22 cellular contexts compared by ENCODE assay signal in genomic region chr9:111877420-111877819, GRCh38. TPM values are rescaled to one million over a fixed set of nuclear protein-coding genes. Genes with fewer than 3 reads are reported as not detected.
DNase-seq lines count a peak whose midpoint lies in the region; ATAC-seq, FAIRE-seq and TF ChIP-seq lines count a peak whose summit lies in the region.
"Had no signal": no experiment of that assay in that cellular context is flagged by ENCODE, and none has a peak within 500 bp of the region (broad histone marks: within the 10 kb centered on the region; RNA-seq: fewer than 3 reads in every experiment).

No MANE protein-coding gene starts in this region.

- 36 to 38% methylated on average over 2 of the region's 2 CpGs for WGBS in pancreas, 2 donors

- H3K27me3 ChIP-seq in endothelial cell of umbilical vein (ENCODE audit: control insufficient read depth in 2 of 2, insufficient read depth in 2 of 2, low read length in 2 of 2): no peaks in the 10 kb centered on the region
- H3K27me3 ChIP-seq in pancreas: no peaks in the 10 kb centered on the region
- H3K27me3 ChIP-seq in osteoblast (ENCODE audit: insufficient read depth, low read length): no peaks in the 10 kb centered on the region
- H3K27me3 ChIP-seq: BE2C, BLaER1 had no signal

- no peaks in the 10 kb centered on the region for H3K4me1 ChIP-seq in endothelial cell of umbilical vein (ENCODE audit: control insufficient read depth, extremely low read depth, insufficient read depth, low read length)
- H3K4me1 ChIP-seq in pancreas: peaks cover 0 to 14% (median 0%) of the 10 kb centered on the region in 3 donors
- no peaks in the 10 kb centered on the region for H3K4me1 ChIP-seq in osteoblast (ENCODE audit: insufficient read depth, low read length)
- H3K4me1 ChIP-seq: BE2C, BLaER1 had no signal

- TF ChIP-seq CTCF in VCaP (conservative IDR thresholded peaks at IDR 0.05) (no peak), endothelial cell of umbilical vein (IDR thresholded peaks at IDR 0.05; ENCODE audit: extremely low read depth in 1 of 2, insufficient read depth in 1 of 2, low read depth in 1 of 2, low read length in 2 of 2) (no peak), pancreas (IDR thresholded peaks at IDR 0.05) (no peak), osteoblast (IDR thresholded peaks at IDR 0.05; ENCODE audit: extremely low read depth, low read depth, low read length) (no peak)

- DNase-seq in endothelial cell of umbilical vein (ENCODE audit: low read depth, low spot score) (no peak), pancreas (no peak), osteoblast (ENCODE audit: insufficient read length, low spot score, missing footprints) (no peak)
- DNase-seq: 8988T; ACHN; BE2C; C1 segment of cervical spinal cord; Calu3; CD4-positive, alpha-beta memory T cell; CD4-positive, CD25-positive, alpha-beta regulatory T cell; CD8-positive, alpha-beta memory T cell; COR-L47; DMS79 treated with DMSO at 0.1 percent for 48 hours; GF-D8 had no signal

- intact Hi-C loops in endothelial cell of umbilical vein (cut with micrococcal nuclease): no loop called here
- intact Hi-C loops in pancreas (cut with DNase I): no loop called here

- H3K4me2 ChIP-seq in endothelial cell of umbilical vein (ENCODE audit: insufficient read depth, low read length) (no peak overlapping the region), osteoblast (ENCODE audit: insufficient read depth, low read length) (no peak overlapping the region)
- H3K4me2 ChIP-seq: BLaER1 had no signal

- H3K36me3 ChIP-seq in endothelial cell of umbilical vein (ENCODE audit: control insufficient read depth in 2 of 2, extremely low read depth in 1 of 2, insufficient read depth in 2 of 2, low read length in 2 of 2): no peaks in the 10 kb centered on the region
- no peaks in the 10 kb centered on the region for H3K36me3 ChIP-seq in pancreas
- H3K36me3 ChIP-seq in osteoblast (ENCODE audit: insufficient read depth, low read length): no peaks in the 10 kb centered on the region
- H3K36me3 ChIP-seq: BE2C, BLaER1 had no signal

- ATAC-seq in pancreas (peak in 3 of 4 donors; percentile 29 to 83 (median 76)), GM19324 (IDR thresholded peaks at IDR 0.05; ENCODE audit: low FRiP score, unreplicated experiment) (no peak), HG02610 (IDR thresholded peaks at IDR 0.05; ENCODE audit: unreplicated experiment) (no peak), GM21717 (IDR thresholded peaks at IDR 0.05; ENCODE audit: unreplicated experiment) (no peak)

- no peak for TF ChIP-seq POLR2A in endothelial cell of umbilical vein (IDR thresholded peaks at IDR 0.05; ENCODE audit: low read depth, low read length)

- H4K20me1 ChIP-seq in endothelial cell of umbilical vein (replicated peaks; ENCODE audit: control insufficient read depth, extremely low read depth, insufficient read depth, low read length) (no peaks in the 10 kb centered on the region), osteoblast (ENCODE audit: insufficient read depth, low read length) (no peaks in the 10 kb centered on the region)
- H4K20me1 ChIP-seq: BLaER1 had no signal

- FAIRE-seq in endothelial cell of umbilical vein (lab: Jason Lieb, UNC): peak; percentile 43
- no peak for FAIRE-seq in pancreas (lab: Jason Lieb, UNC)
- FAIRE-seq: A204.1, D721Med, G401.6 had no signal

- H3K4me3 ChIP-seq in endothelial cell of umbilical vein (replicated peaks in 1 of 3; ENCODE audit: insufficient read depth in 1 of 3, low read depth in 1 of 3, low read length in 3 of 3): no peak overlapping the region
- H3K4me3 ChIP-seq in pancreas: no peak overlapping the region
- no peak overlapping the region for H3K4me3 ChIP-seq in osteoblast (ENCODE audit: insufficient read depth, low read length)
- H3K4me3 ChIP-seq: BLaER1 had no signal

- BruUV-seq in endothelial cell of umbilical vein (replicated peaks; lab: Mats Ljungman, UMichigan): no TSS peak

- dilution Hi-C loops in endothelial cell of umbilical vein (cut with MboI; ENCODE audit: extremely low pct_ligation_motif_present, low sequenced_read_pairs): no loop called here

- H3K27ac ChIP-seq in VCaP: peak overlapping the region; percentile 38
- H3K27ac ChIP-seq in endothelial cell of umbilical vein (ENCODE audit: insufficient read depth, low read depth, low read length): no peak overlapping the region
- H3K27ac ChIP-seq in pancreas: peak overlapping the region in 1 of 4 donors; percentile 15
- H3K27ac ChIP-seq in osteoblast (ENCODE audit: low read depth, low read length): no peak overlapping the region
- H3K27ac ChIP-seq: BLaER1 had no signal

- CTCF ChIA-PET in endothelial cell of umbilical vein (lab: Charles Lee): no interaction called here

- no peaks in the 10 kb centered on the region for H3K9me3 ChIP-seq in endothelial cell of umbilical vein (replicated peaks; ENCODE audit: control insufficient read depth, insufficient read depth, low read length)
- H3K9me3 ChIP-seq in pancreas: no peaks in the 10 kb centered on the region
- H3K9me3 ChIP-seq in osteoblast (ENCODE audit: low read depth, low read length): no peaks in the 10 kb centered on the region
- H3K9me3 ChIP-seq: BE2C, BLaER1 had no signal

- H3K79me2 ChIP-seq in endothelial cell of umbilical vein (ENCODE audit: control insufficient read depth, insufficient read depth, low read length) (no peaks in the 10 kb centered on the region), osteoblast (ENCODE audit: insufficient read depth, low read length) (no peaks in the 10 kb centered on the region)

- POLR2A ChIA-PET in endothelial cell of umbilical vein (lab: Charles Lee): no interaction called here

- H2AFZ ChIP-seq in endothelial cell of umbilical vein (ENCODE audit: low read depth, low read length) (no peak overlapping the region), osteoblast (ENCODE audit: low read length) (no peak overlapping the region)

- H3K9ac ChIP-seq in endothelial cell of umbilical vein (replicated peaks; ENCODE audit: extremely low read depth, insufficient read depth, low read length): no peak overlapping the region
- H3K9ac ChIP-seq: BLaER1 had no signal

- no peaks in the 10 kb centered on the region for H3K9me1 ChIP-seq in endothelial cell of umbilical vein (replicated peaks; ENCODE audit: control insufficient read depth, extremely low read depth, insufficient read depth, low read length)

TF ChIP-seq in endothelial cell of umbilical vein, 7 proteins besides CTCF, POLR2A, EP300 and RAD21:
- TF ChIP-seq JUN (IDR thresholded peaks at IDR 0.05; ENCODE audit: borderline replicate concordance, insufficient read depth, insufficient read length, low read depth) (no peak), MYC (IDR thresholded peaks at IDR 0.05; ENCODE audit: low read depth, low read length) (no peak), FOS (IDR thresholded peaks at IDR 0.05; ENCODE audit: borderline replicate concordance, insufficient read depth, low read length) (no peak), EZH2 (IDR thresholded peaks at IDR 0.05; ENCODE audit: borderline replicate concordance, low read depth, low read length, severe bottlenecking) (no peak), MAX (IDR thresholded peaks at IDR 0.05; ENCODE audit: insufficient read depth, insufficient read length) (no peak)
TF ChIP-seq in endothelial cell of umbilical vein: peak in this region for 0.

RNA-seq across cellular contexts. Expression of gene UGCG, which starts 19.2 kb away (rescaled TPM):
- total RNA-seq in endothelial cell of umbilical vein (29.9 and 38.5 TPM in 2 replicates), pancreas (10 to 100 TPM in 5 of 6 donors, 1 to 10 TPM in 1; 9.4 to 29.9 (median 12.9) TPM), osteoblast (118 and 121 TPM in 2 replicates)
- polyA plus RNA-seq in endothelial cell of umbilical vein (26.1 and 28.5 TPM in 2 replicates), pancreas (10 to 100 TPM; 14.3 to 14.8 TPM)
- 18.9 and 23.5 TPM in 2 replicates for polyA plus RNA-seq in endothelial cell of umbilical vein (2011; cell fraction: cytosol; rRNA removed)
- polyA plus RNA-seq in endothelial cell of umbilical vein (2011; cell fraction: nucleus; rRNA removed): 30.6 and 36.9 TPM in 2 replicates
- 26.5 and 27.6 TPM in 2 replicates for polyA plus RNA-seq in endothelial cell of umbilical vein (2012)
- polyA minus RNA-seq in endothelial cell of umbilical vein: 47.2 and 52.6 TPM in 2 replicates
- 23.6 TPM for polyA minus RNA-seq in endothelial cell of umbilical vein (2011; cell fraction: cytosol; rRNA and poly(A)+ RNA removed)
- polyA minus RNA-seq in endothelial cell of umbilical vein (2011; cell fraction: nucleus; rRNA and poly(A)+ RNA removed): 68.4 and 78.7 TPM in 2 replicates

Comparison
In these comparisons a context has a peak if more than half of its experiments do, and no peak if none do; other contexts are left out.
1. ATAC-seq: peak in pancreas (3 of 4); none in GM19324 (single experiment), HG02610 (single experiment) and GM21717 (single experiment).